ENCODE assay signal across 1 cellular context in genomic region chr7:141695803-141696289, GRCh38.
TF ChIP-seq lines count a peak whose summit lies in the region.

No MANE protein-coding gene starts in this region.

TF ChIP-seq in HepG2, 621 proteins besides CTCF, POLR2A, EP300 and RAD21 (continued from another document):
- TF ChIP-seq, protein P1, sequence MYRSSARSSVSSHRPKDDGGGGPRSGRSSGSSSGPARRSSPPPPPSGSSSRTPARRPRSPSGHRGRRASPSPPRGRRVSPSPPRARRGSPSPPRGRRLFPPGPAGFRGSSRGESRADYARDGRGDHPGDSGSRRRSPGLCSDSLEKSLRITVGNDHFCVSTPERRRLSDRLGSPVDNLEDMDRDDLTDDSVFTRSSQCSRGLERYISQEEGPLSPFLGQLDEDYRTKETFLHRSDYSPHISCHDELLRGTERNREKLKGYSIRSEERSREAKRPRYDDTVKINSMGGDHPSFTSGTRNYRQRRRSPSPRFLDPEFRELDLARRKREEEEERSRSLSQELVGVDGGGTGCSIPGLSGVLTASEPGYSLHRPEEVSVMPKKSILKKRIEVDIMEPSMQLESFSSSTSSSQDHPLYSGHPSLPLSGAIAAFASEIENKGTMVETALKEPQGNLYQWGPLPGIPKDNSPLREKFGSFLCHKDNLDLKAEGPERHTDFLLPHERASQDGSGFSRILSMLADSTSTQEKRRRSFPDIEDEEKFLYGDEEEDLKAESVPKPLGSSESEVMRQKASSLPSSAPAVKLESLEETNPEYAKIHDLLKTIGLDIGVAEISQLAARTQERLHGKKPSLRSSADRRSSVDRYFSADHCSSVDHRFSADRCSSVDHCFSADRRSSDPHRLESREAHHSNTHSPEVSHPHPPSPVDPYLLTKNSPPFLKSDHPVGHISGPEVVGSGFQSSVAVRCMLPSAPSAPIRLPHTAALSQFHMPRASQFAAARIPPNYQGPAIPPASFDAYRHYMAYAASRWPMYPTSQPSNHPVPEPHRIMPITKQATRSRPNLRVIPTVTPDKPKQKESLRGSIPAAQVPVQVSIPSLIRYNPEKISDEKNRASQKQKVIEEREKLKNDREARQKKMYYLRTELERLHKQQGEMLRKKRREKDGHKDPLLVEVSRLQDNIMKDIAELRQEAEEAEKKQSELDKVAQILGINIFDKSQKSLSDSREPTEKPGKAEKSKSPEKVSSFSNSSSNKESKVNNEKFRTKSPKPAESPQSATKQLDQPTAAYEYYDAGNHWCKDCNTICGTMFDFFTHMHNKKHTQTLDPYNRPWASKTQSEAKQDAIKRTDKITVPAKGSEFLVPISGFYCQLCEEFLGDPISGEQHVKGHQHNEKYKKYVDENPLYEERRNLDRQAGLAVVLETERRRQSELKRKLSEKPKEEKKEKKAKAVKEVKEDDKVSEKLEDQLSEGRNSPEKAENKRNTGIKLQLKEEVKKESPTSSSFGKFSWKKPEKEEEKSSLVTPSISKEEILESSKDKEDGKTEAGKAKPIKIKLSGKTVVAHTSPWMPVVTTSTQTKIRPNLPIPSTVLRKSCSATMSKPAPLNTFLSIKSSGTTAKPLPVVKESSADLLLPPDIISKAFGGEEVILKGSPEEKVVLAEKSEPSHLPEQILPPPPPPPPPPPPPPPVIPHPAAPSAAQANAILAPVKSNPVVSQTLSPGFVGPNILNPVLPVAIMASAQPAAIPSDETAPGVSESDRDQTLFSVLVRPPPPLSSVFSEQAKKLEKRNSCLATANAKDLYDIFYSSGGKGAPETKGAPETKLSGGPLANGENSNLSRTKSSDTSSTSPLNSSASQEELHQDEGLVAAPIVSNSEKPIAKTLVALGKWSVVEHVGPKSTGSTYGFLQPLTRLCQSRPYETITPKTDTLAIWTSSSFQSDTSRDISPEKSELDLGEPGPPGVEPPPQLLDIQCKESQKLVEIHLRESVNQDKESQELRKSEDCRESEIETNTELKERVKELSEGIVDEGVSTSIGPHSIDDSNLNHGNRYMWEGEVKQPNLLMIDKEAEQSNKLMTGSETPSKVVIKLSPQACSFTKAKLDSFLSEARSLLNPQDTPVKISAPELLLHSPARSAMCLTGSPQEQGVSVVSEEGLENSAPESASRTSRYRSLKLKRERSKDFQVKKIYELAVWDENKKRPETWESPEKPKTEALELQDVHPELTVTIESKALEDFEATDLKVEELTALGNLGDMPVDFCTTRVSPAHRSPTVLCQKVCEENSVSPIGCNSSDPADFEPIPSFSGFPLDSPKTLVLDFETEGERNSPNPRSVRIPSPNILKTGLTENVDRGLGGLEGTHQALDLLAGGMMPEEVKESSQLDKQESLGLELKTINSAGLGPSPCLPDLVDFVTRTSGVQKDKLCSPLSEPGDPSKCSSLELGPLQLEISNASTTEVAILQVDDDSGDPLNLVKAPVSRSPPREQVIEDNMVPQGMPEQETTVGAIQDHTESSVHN (CRISPR knock-in tag; IDR thresholded peaks at IDR 0.05) = no peak
- TF ChIP-seq ZNF431 (CRISPR knock-in tag; IDR thresholded peaks at IDR 0.05; ENCODE audit: borderline replicate concordance, low read depth) (0 out of 2 replicates have a peak, but pooled peaks have one; percentile 33), ZNF773 (CRISPR knock-in tag; IDR thresholded peaks at IDR 0.05; ENCODE audit: borderline replicate concordance) (no peak), DR1 (CRISPR knock-in tag; IDR thresholded peaks at IDR 0.05) (no peak), NBN (conservative IDR thresholded peaks at IDR 0.05) (no peak), ZNF225 (CRISPR knock-in tag; IDR thresholded peaks at IDR 0.05) (no peak), ZNF766 (CRISPR knock-in tag; IDR thresholded peaks at IDR 0.05; ENCODE audit: borderline replicate concordance) (no peak), ZNF501 (CRISPR knock-in tag; IDR thresholded peaks at IDR 0.05) (0 out of 2 replicates have a peak, but pooled peaks have one; percentile 23), REPIN1 (CRISPR knock-in tag; IDR thresholded peaks at IDR 0.05; ENCODE audit: borderline replicate concordance, low read depth) (peak; percentile 71; the same call in 1 of the 2 replicates), HBP1 (CRISPR knock-in tag; IDR thresholded peaks at IDR 0.05; ENCODE audit: low read depth) (peak; percentile 23; the same call in 1 of the 2 replicates), ZSCAN20 (CRISPR knock-in tag; IDR thresholded peaks at IDR 0.05; ENCODE audit: borderline replicate concordance) (no peak), SKI (IDR thresholded peaks at IDR 0.05; ENCODE audit: partially characterized antibody) (peak; percentile 79), AFF4 (CRISPR knock-in tag; IDR thresholded peaks at IDR 0.05) (no peak)
- TF ChIP-seq, protein P2, sequence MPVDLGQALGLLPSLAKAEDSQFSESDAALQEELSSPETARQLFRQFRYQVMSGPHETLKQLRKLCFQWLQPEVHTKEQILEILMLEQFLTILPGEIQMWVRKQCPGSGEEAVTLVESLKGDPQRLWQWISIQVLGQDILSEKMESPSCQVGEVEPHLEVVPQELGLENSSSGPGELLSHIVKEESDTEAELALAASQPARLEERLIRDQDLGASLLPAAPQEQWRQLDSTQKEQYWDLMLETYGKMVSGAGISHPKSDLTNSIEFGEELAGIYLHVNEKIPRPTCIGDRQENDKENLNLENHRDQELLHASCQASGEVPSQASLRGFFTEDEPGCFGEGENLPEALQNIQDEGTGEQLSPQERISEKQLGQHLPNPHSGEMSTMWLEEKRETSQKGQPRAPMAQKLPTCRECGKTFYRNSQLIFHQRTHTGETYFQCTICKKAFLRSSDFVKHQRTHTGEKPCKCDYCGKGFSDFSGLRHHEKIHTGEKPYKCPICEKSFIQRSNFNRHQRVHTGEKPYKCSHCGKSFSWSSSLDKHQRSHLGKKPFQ (CRISPR knock-in tag; IDR thresholded peaks at IDR 0.05; ENCODE audit: insufficient replicate concordance) = no peak
